Comparison of ENCODE assay signal across 8 cellular contexts in the genomic region with DNA sequence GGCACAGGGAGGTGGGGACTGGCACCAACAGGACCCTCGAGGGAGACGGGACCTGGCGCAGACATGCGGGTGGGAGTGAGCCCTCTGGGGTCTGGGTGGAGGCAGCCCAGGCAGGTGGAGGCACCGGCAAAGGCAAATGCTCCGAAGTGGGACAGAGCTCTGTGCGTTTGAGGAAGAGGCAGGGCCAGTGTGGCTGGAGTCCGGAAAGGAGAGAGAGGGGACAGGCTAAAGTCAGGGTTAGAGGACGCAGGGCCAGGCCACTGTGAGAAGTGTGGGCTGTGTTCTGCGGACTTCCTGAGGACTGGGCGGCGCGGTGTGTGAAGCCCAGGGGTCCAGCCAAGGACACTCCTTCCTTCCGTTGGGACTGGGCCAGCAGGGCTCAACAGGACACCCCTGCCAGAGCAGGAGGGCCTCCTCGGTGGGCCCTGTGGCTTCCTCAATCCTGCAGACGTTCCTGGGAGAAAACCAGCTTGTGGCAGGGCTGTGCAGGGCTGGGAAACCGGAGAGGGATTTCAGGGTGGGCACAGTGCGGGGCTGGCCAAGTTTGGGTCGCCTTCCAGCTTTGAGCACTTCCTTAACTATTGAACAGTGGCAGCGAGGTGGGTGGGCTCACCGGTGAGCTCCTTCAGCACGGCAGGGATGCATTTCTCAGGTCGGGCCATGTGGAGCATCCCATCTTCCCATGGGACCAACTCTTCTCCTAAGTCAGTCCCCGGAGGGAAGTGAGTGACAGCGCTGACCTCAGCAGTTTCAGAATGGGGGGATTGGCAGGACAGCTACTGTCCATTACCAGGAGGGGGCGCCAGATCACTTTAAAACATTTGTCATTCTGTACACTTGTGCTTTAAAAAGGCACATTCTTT. TPM values are rescaled to one million over a fixed set of nuclear protein-coding genes. Genes with fewer than 3 reads are reported as not detected.
DNase-seq lines count a peak whose midpoint lies in the region; ATAC-seq and TF ChIP-seq lines count a peak whose summit lies in the region.

No MANE protein-coding gene starts in this region.

- intact Hi-C loops in activated B cell treated with CpG ODN at 0.5 μM for 24 hours (cut with micrococcal nuclease) = loop anchor here (1.0 to 10.0 kb wide), 2 partner anchors 191 to 984 kb away; no protein-coding TSS in a partner anchor
- intact Hi-C loops in right lobe of liver (cut with DNase I) = no loop called here

- TF ChIP-seq CTCF in 22Rv1 (IDR thresholded peaks at IDR 0.05) (peak; percentile 85), GM12872 (IDR thresholded peaks at IDR 0.05; ENCODE audit: insufficient read depth, low read depth, low read length) (peak; percentile 86), activated B cell treated with CpG ODN at 0.5 μM for 24 hours (IDR thresholded peaks at IDR 0.05) (peak; percentile 89), right lobe of liver (IDR thresholded peaks at IDR 0.05) (peak; percentile 69 to 86 (median 81))

- H3K27ac ChIP-seq in 22Rv1 = no peak overlapping the region
- no peak overlapping the region for H3K27ac ChIP-seq in right lobe of liver

- H3K27me3 ChIP-seq in right lobe of liver = no peaks in the 10 kb centered on the region

- peaks cover 31% of the 10 kb centered on the region for H3K27me3 Mint-ChIP-seq in activated B cell treated with CpG ODN at 0.5 μM for 24 hours

- CTCF ChIA-PET in activated B cell treated with CpG ODN at 0.5 μM for 24 hours (lab: Charles Lee) = interaction anchor here (1.2 to 5.9 kb wide), 10 partner anchors 9 to 643 kb away, joined by 3 to 50 read pairs (median 5); a partner anchor contains a TSS

- H3K4me3 ChIP-seq in right lobe of liver = no peak overlapping the region

- H3K27ac Mint-ChIP-seq in activated B cell treated with CpG ODN at 0.5 μM for 24 hours = no peak overlapping the region

- no peaks in the 10 kb centered on the region for H3K9me3 ChIP-seq in right lobe of liver

- DNase-seq in NCI-H2171 (lab: John Stamatoyannopoulos, UW) (peak; percentile 52), activated B cell treated with CpG ODN at 0.5 μM for 24 hours (peak; percentile 37), right lobe of liver (peak in 2 of 3 donors; percentile 57 to 63)
- DNase-seq in central memory CD4-positive, alpha-beta T cell = peak; percentile 28
- peak; percentile 59 for DNase-seq in stimulated activated CD8-positive, alpha-beta memory T cell treated with anti-CD3 and anti-CD28 coated beads, Interleukin-4, amount 100 ng/mL, for 24 hours (ENCODE audit: low read depth)

- ATAC-seq in activated B cell treated with CpG ODN at 0.5 μM for 24 hours (ENCODE audit: low read depth) = peak; percentile 84
- peak; percentile 59 to 75 (median 64) for ATAC-seq in right lobe of liver
- ATAC-seq in HG03135 (IDR thresholded peaks at IDR 0.05; ENCODE audit: unreplicated experiment) = no peak

- no peaks in the 10 kb centered on the region for H3K36me3 Mint-ChIP-seq in activated B cell treated with CpG ODN at 0.5 μM for 24 hours (ENCODE audit: low read depth)

- WGBS in right lobe of liver (ENCODE audit: insufficient coverage, low coverage, low lambda C conversion rate, missing lambda C conversion rate) = 29% methylated on average over 13 of the region's 26 CpGs

- POLR2A ChIA-PET in activated B cell treated with CpG ODN at 0.5 μM for 24 hours (lab: Charles Lee) = interaction anchor here (2.0 kb wide), 1 partner anchor 190 kb away, joined by 8 read pairs; no protein-coding TSS in a partner anchor

- H3K36me3 ChIP-seq in right lobe of liver = no peaks in the 10 kb centered on the region

- H3K4me1 Mint-ChIP-seq in activated B cell treated with CpG ODN at 0.5 μM for 24 hours = peaks cover 3% of the 10 kb centered on the region

- H3K4me1 ChIP-seq in right lobe of liver = peaks cover 0 to 16% (median 3%) of the 10 kb centered on the region in 4 donors

- no peaks in the 10 kb centered on the region for H3K9me3 Mint-ChIP-seq in activated B cell treated with CpG ODN at 0.5 μM for 24 hours

- no peak overlapping the region for H3K4me3 Mint-ChIP-seq in activated B cell treated with CpG ODN at 0.5 μM for 24 hours

- no peak for TF ChIP-seq POLR2A in right lobe of liver (IDR thresholded peaks at IDR 0.05)

RNA-seq across cellular contexts. Expression of a gene that starts 22.5 kb away (rescaled TPM):
- 7.5 and 8.1 TPM in 2 replicates for total RNA-seq in activated B cell treated with CpG ODN at 0.5 μM for 24 hours
- total RNA-seq in right lobe of liver = 1 to 10 TPM; 2.3 to 3.2 (median 2.7) TPM

RNA-seq across cellular contexts. Expression of a gene that starts 22.8 kb away (rescaled TPM):
- 39.8 and 41.2 TPM in 2 replicates for total RNA-seq in activated B cell treated with CpG ODN at 0.5 μM for 24 hours
- total RNA-seq in right lobe of liver = 10 to 100 TPM; 16.6 to 40.4 (median 21.2) TPM

RNA-seq across cellular contexts. Expression of a gene that starts 41.8 kb away (rescaled TPM):
- total RNA-seq in activated B cell treated with CpG ODN at 0.5 μM for 24 hours = 7.2 and 7.4 TPM in 2 replicates
- total RNA-seq in right lobe of liver = under 1 TPM in 5 of 6 experiments, not detected in 1; 0.18 to 0.51 (median 0.22) TPM

RNA-seq across cellular contexts. Expression of a gene that starts 49.8 kb away (rescaled TPM):
- 89.4 and 99.3 TPM in 2 replicates for total RNA-seq in activated B cell treated with CpG ODN at 0.5 μM for 24 hours
- 10 to 100 TPM; 19.8 to 25.9 (median 23.1) TPM for total RNA-seq in right lobe of liver
